Comparison of ENCODE assay signal across 8 cellular contexts in genomic region chr6:135423649-135424128, GRCh38.
DNase-seq lines count a peak whose midpoint lies in the region; ATAC-seq and TF ChIP-seq lines count a peak whose summit lies in the region.

No MANE protein-coding gene starts in this region.

- DNase-seq in D341Med (ENCODE audit: low spot score) = peak; percentile 30
- peak; percentile 26 for DNase-seq in NCI-H2227 (lab: John Stamatoyannopoulos, UW; ENCODE audit: unreplicated experiment)
- DNase-seq in ascending aorta (ENCODE audit: low spot score in 2 of 2) = no peak
- peak; percentile 53 for DNase-seq in hepatocyte (ENCODE audit: low spot score)
- no peak for DNase-seq in suprapubic skin (ENCODE audit: low spot score in 2 of 2)
- no peak for DNase-seq in stimulated activated CD4-positive, alpha-beta T cell treated with anti-CD3 and anti-CD28 coated beads, Interleukin-2, amount 100 ng/mL, for 48 hours

- H3K4me1 ChIP-seq in ascending aorta (no peaks in the 10 kb centered on the region), hepatocyte (ENCODE audit: insufficient read depth) (no peaks in the 10 kb centered on the region), suprapubic skin (no peaks in the 10 kb centered on the region)

- H3K27ac ChIP-seq in ascending aorta (no peak overlapping the region), hepatocyte (no peak overlapping the region), suprapubic skin (no peak overlapping the region)

- no peaks in the 10 kb centered on the region for H3K79me2 ChIP-seq in hepatocyte

- ATAC-seq in GM19025 (IDR thresholded peaks at IDR 0.05; ENCODE audit: low read depth, unreplicated experiment) (peak; percentile 81), HG03103 (IDR thresholded peaks at IDR 0.05; ENCODE audit: low read depth, unreplicated experiment) (peak; percentile 81)

- no peak for TF ChIP-seq EP300 in suprapubic skin (IDR thresholded peaks at IDR 0.05)

- no peaks in the 10 kb centered on the region for H3K9me2 ChIP-seq in hepatocyte (replicated peaks; ENCODE audit: insufficient read depth)

- H3K36me3 ChIP-seq in ascending aorta (peaks cover 0 to 4% of the 10 kb centered on the region in 2 donors), hepatocyte (replicated peaks; ENCODE audit: insufficient read depth, low read depth) (no peaks in the 10 kb centered on the region), suprapubic skin (no peaks in the 10 kb centered on the region)

- no peak overlapping the region for H3K4me2 ChIP-seq in hepatocyte

- peak; percentile 17 to 50 (median 35) for TF ChIP-seq CTCF in ascending aorta (IDR thresholded peaks at IDR 0.05)
- peak; percentile 74 for TF ChIP-seq CTCF in hepatocyte (IDR thresholded peaks at IDR 0.05; ENCODE audit: poor library complexity)
- peak; percentile 20 to 59 for TF ChIP-seq CTCF in suprapubic skin (IDR thresholded peaks at IDR 0.05)

- no peak for TF ChIP-seq POLR2A in suprapubic skin (IDR thresholded peaks at IDR 0.05)

- H2AFZ ChIP-seq in hepatocyte = no peak overlapping the region

- H3K9me3 ChIP-seq in ascending aorta = no peaks in the 10 kb centered on the region
- H3K9me3 ChIP-seq in hepatocyte (ENCODE audit: low read depth) = no peaks in the 10 kb centered on the region
- no peaks in the 10 kb centered on the region for H3K9me3 ChIP-seq in suprapubic skin

- H3K27me3 ChIP-seq in ascending aorta (no peaks in the 10 kb centered on the region), hepatocyte (no peaks in the 10 kb centered on the region), suprapubic skin (no peaks in the 10 kb centered on the region)

- WGBS in hepatocyte (ENCODE audit: low lambda C conversion rate, missing lambda C conversion rate) = 5% methylated on average over 2 of the region's 2 CpGs
- WGBS in suprapubic skin = 21% methylated on average over 2 of the region's 2 CpGs

- no peak overlapping the region for H3K4me3 ChIP-seq in ascending aorta
- no peak overlapping the region for H3K4me3 ChIP-seq in hepatocyte
- no peak overlapping the region for H3K4me3 ChIP-seq in suprapubic skin

- intact Hi-C loops in ascending aorta (cut with DNase I) = no loop called here

- H4K20me1 ChIP-seq in hepatocyte (ENCODE audit: insufficient read depth, poor library complexity, severe bottlenecking) = no peaks in the 10 kb centered on the region

Comparison
In these comparisons a context has a peak if more than half of its experiments do, and no peak if none do; other contexts are left out.
1. DNase-seq: peak in D341Med (single experiment), NCI-H2227 (single experiment) and hepatocyte (single experiment); none in ascending aorta (0 of 2), suprapubic skin (0 of 2) and stimulated activated CD4-positive, alpha-beta T cell treated with anti-CD3 and anti-CD28 coated beads, Interleukin-2, amount 100 ng/mL, for 48 hours (0 of 2).
2. Peak in every context shown above with its lines, with median percentiles within 50 percentile points of each other: CTCF ChIP-seq.